ENCODE assay signal across 14 cellular contexts in the genomic region with DNA sequence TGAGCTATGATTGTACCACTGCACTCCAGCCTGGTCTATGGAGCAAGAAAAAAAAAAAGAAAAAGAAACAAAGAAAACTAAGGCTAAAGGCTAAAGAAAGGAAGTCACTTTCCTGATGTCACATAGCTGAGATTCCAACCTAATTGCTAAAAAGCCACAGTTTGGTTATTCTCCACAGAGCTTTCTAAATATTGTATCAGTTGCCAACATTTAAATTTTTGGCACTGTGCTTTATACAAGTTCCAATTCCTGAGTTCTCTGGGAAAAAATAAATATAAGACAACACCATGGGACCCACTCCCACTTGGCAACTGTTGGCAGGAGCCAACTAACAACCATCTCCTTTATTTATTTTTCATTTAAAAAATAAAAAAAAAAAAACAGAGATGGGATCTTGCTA. TPM values are rescaled to one million over a fixed set of nuclear protein-coding genes. Genes with fewer than 3 reads are reported as not detected.
DNase-seq lines count a peak whose midpoint lies in the region; ATAC-seq and TF ChIP-seq lines count a peak whose summit lies in the region.
"Had no signal": no experiment of that assay in that cellular context is flagged by ENCODE, and none has a peak within 500 bp of the region (broad histone marks: within the 10 kb centered on the region; RNA-seq: fewer than 3 reads in every experiment).

No MANE protein-coding gene starts in this region.

- H3K4me3 Mint-ChIP-seq in GM23338: no peak overlapping the region
- H3K4me3 Mint-ChIP-seq: activated naive CD8-positive, alpha-beta T cell treated with anti-CD3 and anti-CD28 coated beads, Interleukin-2, amount 50 U/mL, for 24 hours; neural crest cell had no signal

- no peaks in the 10 kb centered on the region for H3K4me1 ChIP-seq in breast epithelium
- H3K4me1 ChIP-seq in GM23338 (ENCODE audit: insufficient read depth): peaks cover 6% of the 10 kb centered on the region; the same call in 1 of the 2 replicates

- no peaks in the 10 kb centered on the region for H4K20me1 ChIP-seq in GM23338 (replicated peaks; ENCODE audit: insufficient read depth)

- H3K27me3 ChIP-seq in breast epithelium (no peaks in the 10 kb centered on the region), GM23338 (ENCODE audit: insufficient read depth) (0 out of 2 replicates have a peak, but pooled peaks cover 5% of the 10 kb centered on the region)

- no peak for ATAC-seq in HG02973 (IDR thresholded peaks at IDR 0.05; ENCODE audit: unreplicated experiment)
- ATAC-seq in GM23338: no peak
- ATAC-seq: A549; activated naive CD8-positive, alpha-beta T cell treated with anti-CD3 and anti-CD28 coated beads, Interleukin-2, amount 50 U/mL, for 24 hours had no signal

- peaks cover 12% of the 10 kb centered on the region for H3K27me3 Mint-ChIP-seq in GM23338 (ENCODE audit: insufficient read depth, low read depth, poor library complexity)
- H3K27me3 Mint-ChIP-seq: activated naive CD8-positive, alpha-beta T cell treated with anti-CD3 and anti-CD28 coated beads, Interleukin-2, amount 50 U/mL, for 24 hours had no signal

- no peak for TF ChIP-seq CTCF in breast epithelium (IDR thresholded peaks at IDR 0.05)
- no peak for TF ChIP-seq CTCF in GM23338 (conservative IDR thresholded peaks at IDR 0.05; ENCODE audit: low read depth in 2 of 2)

- 0 out of 2 replicates have a peak, but pooled peaks cover 4% of the 10 kb centered on the region for H3F3A ChIP-seq in GM23338 (replicated peaks; ENCODE audit: low read depth)

- peak; percentile 88 for DNase-seq in A172 (ENCODE audit: low spot score)
- DNase-seq in H4 (ENCODE audit: low spot score): peak; percentile 86
- DNase-seq in breast epithelium (ENCODE audit: low spot score in 2 of 2): no peak
- peak; percentile 62 for DNase-seq in kidney tubule cell (ENCODE audit: low spot score)
- no peak for DNase-seq in pons (ENCODE audit: low spot score)
- DNase-seq in GM23338 (ENCODE audit: low spot score): no peak
- DNase-seq in activated CD4-positive, CD25-positive, alpha-beta regulatory T cell (lab: John Stamatoyannopoulos, UW): no peak
- DNase-seq: activated naive CD8-positive, alpha-beta T cell treated with anti-CD3 and anti-CD28 coated beads, Interleukin-2, amount 50 U/mL, for 24 hours; endodermal cell; Karpas-422; stimulated activated naive CD4-positive, alpha-beta T cell treated with Interleukin-2 at 50 U/mL for 16 hours had no signal

- H3K4me3 ChIP-seq in breast epithelium: no peak overlapping the region
- no peak overlapping the region for H3K4me3 ChIP-seq in GM23338
- H3K4me3 ChIP-seq: A549 had no signal

- H3K27ac ChIP-seq in breast epithelium (peak overlapping the region; percentile 89 to 94), GM23338 (ENCODE audit: low read depth) (no peak overlapping the region)
- H3K27ac ChIP-seq: A549 had no signal

- TF ChIP-seq POLR2A in breast epithelium (IDR thresholded peaks at IDR 0.05): no peak

- H3K79me2 ChIP-seq in GM23338 (replicated peaks; ENCODE audit: insufficient read depth): no peaks in the 10 kb centered on the region

- H3K36me3 ChIP-seq in breast epithelium (no peaks in the 10 kb centered on the region), GM23338 (ENCODE audit: insufficient read depth) (no peaks in the 10 kb centered on the region)

- no peaks in the 10 kb centered on the region for H3K9me3 Mint-ChIP-seq in GM23338
- H3K9me3 Mint-ChIP-seq: activated naive CD8-positive, alpha-beta T cell treated with anti-CD3 and anti-CD28 coated beads, Interleukin-2, amount 50 U/mL, for 24 hours; endodermal cell; neural crest cell had no signal

- no peak overlapping the region for H3K27ac Mint-ChIP-seq in GM23338
- H3K27ac Mint-ChIP-seq: endodermal cell had no signal

- no peak overlapping the region for H2AFZ ChIP-seq in GM23338

- no peaks in the 10 kb centered on the region for H3K9me2 ChIP-seq in GM23338 (ENCODE audit: insufficient read depth)

- no peaks in the 10 kb centered on the region for H3K9me3 ChIP-seq in breast epithelium
- H3K9me3 ChIP-seq: A549 had no signal

- H3K4me2 ChIP-seq in GM23338: no peak overlapping the region
- H3K4me2 ChIP-seq: A549 had no signal

- no peaks in the 10 kb centered on the region for H3K36me3 Mint-ChIP-seq in GM23338 (ENCODE audit: low read depth)

- peaks cover 4% of the 10 kb centered on the region; the same call in 2 of the 3 replicates for H3K4me1 Mint-ChIP-seq in GM23338
- H3K4me1 Mint-ChIP-seq: endodermal cell had no signal

- intact Hi-C loops in breast epithelium (cut with DNase I; ENCODE audit: low total_unique reads): no loop called here

RNA-seq across cellular contexts. Expression of a gene that starts 11.2 kb away (rescaled TPM):
- 0.43 TPM in 1 of 2 replicates, not detected in the other for total RNA-seq in A172 (2014; rRNA removed; shearing (Covaris generic))
- 0.17 and 0.29 TPM in 2 replicates for total RNA-seq in H4 (2014; rRNA removed; shearing (Covaris generic))
- total RNA-seq in breast epithelium: 10 to 100 TPM in 1 of 3 donors, 1 to 10 TPM in 1, not detected in 1; 5.2 to 17.6 TPM
- 3.0 and 3.3 TPM in 2 replicates for total RNA-seq in GM23338 (2014; rRNA removed; shearing (Covaris generic))
- 4.1 and 4.6 TPM in 2 replicates for polyA plus RNA-seq in GM23338 (2016; fragmentation: Nextera tagmentation; extraction: Ambion mirVana)

RNA-seq across cellular contexts. Expression of a gene that starts 27.9 kb away (rescaled TPM):
- total RNA-seq in A172 (2014; rRNA removed; shearing (Covaris generic)): 9.8 and 10.9 TPM in 2 replicates
- 1.3 and 2.1 TPM in 2 replicates for total RNA-seq in H4 (2014; rRNA removed; shearing (Covaris generic))
- total RNA-seq in breast epithelium: 10 to 100 TPM in 2 of 3 donors, 1 to 10 TPM in 1; 7.5 to 19.5 (median 15.1) TPM
- total RNA-seq in GM23338 (2014; rRNA removed; shearing (Covaris generic)): 10.2 and 15.4 TPM in 2 replicates
- polyA plus RNA-seq in GM23338 (2016; fragmentation: Nextera tagmentation; extraction: Ambion mirVana): 6.3 and 8.4 TPM in 2 replicates

RNA-seq across cellular contexts. Expression of a gene that starts 50.4 kb away (rescaled TPM):
- total RNA-seq in A172 (2014; rRNA removed; shearing (Covaris generic)): 44.0 and 45.7 TPM in 2 replicates
- 33.6 and 50.4 TPM in 2 replicates for total RNA-seq in H4 (2014; rRNA removed; shearing (Covaris generic))
- total RNA-seq in breast epithelium: 10 to 100 TPM; 41.6 to 70.1 (median 59.4) TPM
- 23.2 and 25.5 TPM in 2 replicates for total RNA-seq in GM23338 (2014; rRNA removed; shearing (Covaris generic))
- polyA plus RNA-seq in GM23338 (2016; fragmentation: Nextera tagmentation; extraction: Ambion mirVana): 8.9 and 11.1 TPM in 2 replicates

RNA-seq across cellular contexts. Expression of a gene that starts 56.4 kb away (rescaled TPM):
- total RNA-seq in A172 (2014; rRNA removed; shearing (Covaris generic)): 0.62 TPM in 1 of 2 replicates, not detected in the other
- total RNA-seq in H4 (2014; rRNA removed; shearing (Covaris generic)): not detected in 2 replicates
- total RNA-seq in breast epithelium: under 1 TPM; 0.59 to 0.98 (median 0.64) TPM
- total RNA-seq in GM23338 (2014; rRNA removed; shearing (Covaris generic)): 0.10 TPM in 1 of 2 replicates, not detected in the other
- polyA plus RNA-seq in GM23338 (2016; fragmentation: Nextera tagmentation; extraction: Ambion mirVana): 0.42 and 0.65 TPM in 2 replicates

Comparison
In these comparisons a context has a peak if more than half of its experiments do, and no peak if none do; other contexts are left out.
1. DNase-seq: peak in A172 (single experiment), H4 (single experiment) and kidney tubule cell (single experiment); none in breast epithelium (0 of 2), pons (single experiment), GM23338 (single experiment) and activated CD4-positive, CD25-positive, alpha-beta regulatory T cell (0 of 4).